2 cellular contexts compared by ENCODE assay signal in the genomic region with DNA sequence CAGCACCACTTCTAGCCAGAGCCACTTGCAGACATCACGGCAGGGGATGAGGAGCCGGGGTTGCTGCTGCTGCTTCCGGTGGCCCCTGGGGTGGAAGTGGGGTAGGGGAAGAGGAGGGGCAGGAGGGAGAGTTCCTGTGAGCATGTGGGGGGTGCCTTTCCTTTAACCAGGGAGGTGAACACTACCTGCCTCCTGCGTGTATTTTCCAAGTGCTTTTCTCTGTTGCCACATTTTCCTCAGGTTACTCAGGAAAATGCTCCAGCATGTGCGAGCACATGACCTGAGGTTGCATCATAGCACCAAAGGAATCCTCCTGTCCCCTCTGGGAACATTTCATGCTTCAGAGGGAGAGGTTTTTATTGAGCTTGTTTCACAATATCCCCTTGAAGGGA.
A peak's percentile ranks its signal among the peaks of the same experiment; 100 is the strongest.
TF ChIP-seq lines count a peak whose summit lies in the region.

No MANE protein-coding gene starts in this region.

TF ChIP-seq in HCT116, 20 proteins besides CTCF, POLR2A, EP300 and RAD21:
- TF ChIP-seq CEBPB (IDR thresholded peaks at IDR 0.05; ENCODE audit: low read depth), result peak; percentile 80
- TF ChIP-seq, protein P1, sequence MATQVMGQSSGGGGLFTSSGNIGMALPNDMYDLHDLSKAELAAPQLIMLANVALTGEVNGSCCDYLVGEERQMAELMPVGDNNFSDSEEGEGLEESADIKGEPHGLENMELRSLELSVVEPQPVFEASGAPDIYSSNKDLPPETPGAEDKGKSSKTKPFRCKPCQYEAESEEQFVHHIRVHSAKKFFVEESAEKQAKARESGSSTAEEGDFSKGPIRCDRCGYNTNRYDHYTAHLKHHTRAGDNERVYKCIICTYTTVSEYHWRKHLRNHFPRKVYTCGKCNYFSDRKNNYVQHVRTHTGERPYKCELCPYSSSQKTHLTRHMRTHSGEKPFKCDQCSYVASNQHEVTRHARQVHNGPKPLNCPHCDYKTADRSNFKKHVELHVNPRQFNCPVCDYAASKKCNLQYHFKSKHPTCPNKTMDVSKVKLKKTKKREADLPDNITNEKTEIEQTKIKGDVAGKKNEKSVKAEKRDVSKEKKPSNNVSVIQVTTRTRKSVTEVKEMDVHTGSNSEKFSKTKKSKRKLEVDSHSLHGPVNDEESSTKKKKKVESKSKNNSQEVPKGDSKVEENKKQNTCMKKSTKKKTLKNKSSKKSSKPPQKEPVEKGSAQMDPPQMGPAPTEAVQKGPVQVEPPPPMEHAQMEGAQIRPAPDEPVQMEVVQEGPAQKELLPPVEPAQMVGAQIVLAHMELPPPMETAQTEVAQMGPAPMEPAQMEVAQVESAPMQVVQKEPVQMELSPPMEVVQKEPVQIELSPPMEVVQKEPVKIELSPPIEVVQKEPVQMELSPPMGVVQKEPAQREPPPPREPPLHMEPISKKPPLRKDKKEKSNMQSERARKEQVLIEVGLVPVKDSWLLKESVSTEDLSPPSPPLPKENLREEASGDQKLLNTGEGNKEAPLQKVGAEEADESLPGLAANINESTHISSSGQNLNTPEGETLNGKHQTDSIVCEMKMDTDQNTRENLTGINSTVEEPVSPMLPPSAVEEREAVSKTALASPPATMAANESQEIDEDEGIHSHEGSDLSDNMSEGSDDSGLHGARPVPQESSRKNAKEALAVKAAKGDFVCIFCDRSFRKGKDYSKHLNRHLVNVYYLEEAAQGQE (IDR thresholded peaks at IDR 0.05; ENCODE audit: low read depth), result no peak
TF ChIP-seq in HCT116: peak in this region for 1.

TF ChIP-seq in H1, 55 proteins besides CTCF, POLR2A, EP300 and RAD21:
- TF ChIP-seq, protein P2, sequence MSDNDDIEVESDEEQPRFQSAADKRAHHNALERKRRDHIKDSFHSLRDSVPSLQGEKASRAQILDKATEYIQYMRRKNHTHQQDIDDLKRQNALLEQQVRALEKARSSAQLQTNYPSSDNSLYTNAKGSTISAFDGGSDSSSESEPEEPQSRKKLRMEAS (IDR thresholded peaks at IDR 0.05), result peak; percentile 36; the same call in 1 of the 2 replicates
- TF ChIP-seq TCF12 (IDR thresholded peaks at IDR 0.05; ENCODE audit: low read depth, low read length) (no peak), CEBPB (IDR thresholded peaks at IDR 0.05; ENCODE audit: low read depth, low read length) (peak; percentile 85; the same call in 1 of the 2 replicates)
- TF ChIP-seq, protein P3, sequence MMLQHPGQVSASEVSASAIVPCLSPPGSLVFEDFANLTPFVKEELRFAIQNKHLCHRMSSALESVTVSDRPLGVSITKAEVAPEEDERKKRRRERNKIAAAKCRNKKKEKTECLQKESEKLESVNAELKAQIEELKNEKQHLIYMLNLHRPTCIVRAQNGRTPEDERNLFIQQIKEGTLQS (IDR thresholded peaks at IDR 0.05; ENCODE audit: insufficient read depth, low read depth, low read length), result 0 out of 2 replicates have a peak, but pooled peaks have one; percentile 33
